In genomic region chr5:154947778-154948177, GRCh38 we compare ENCODE assay signal across 22 cellular contexts. TPM values are rescaled to one million over a fixed set of nuclear protein-coding genes. Genes with fewer than 3 reads are reported as not detected.
DNase-seq lines count a peak whose midpoint lies in the region; ATAC-seq lines count a peak whose summit lies in the region.
"Had no signal": no experiment of that assay in that cellular context is flagged by ENCODE, and none has a peak within 500 bp of the region (broad histone marks: within the 10 kb centered on the region; RNA-seq: fewer than 3 reads in every experiment).

No MANE protein-coding gene starts in this region.

- no peaks in the 10 kb centered on the region for H3K27me3 ChIP-seq in HAP-1 (ENCODE audit: low read depth)

- H3K9me3 ChIP-seq in HAP-1: no peaks in the 10 kb centered on the region; the same call in 1 of the 2 replicates

- DNase-seq in COLO829 (ENCODE audit: low spot score): peak; percentile 73
- DNase-seq in caudate nucleus (lab: John Stamatoyannopoulos, UW): peak in 3 of 61 donors; percentile 17 to 30 (median 20)
- DNase-seq in globus pallidus (ENCODE audit: low spot score): peak; percentile 92
- DNase-seq in sciatic nerve (ENCODE audit: low spot score): no peak
- no peak for DNase-seq in GF-D8 (lab: John Stamatoyannopoulos, UW)
- DNase-seq in HAP-1 (ENCODE audit: low spot score in 2 of 2): no peak
- DNase-seq: AML-193; CD8-positive, alpha-beta memory T cell; GOT3; KG1; NCI-H1092 treated with DMSO at 0.1 percent for 48 hours; NCI-H1436 treated with DMSO at 0.1 percent for 48 hours; NCI-H2029; NCI-H2227 treated with DMSO at 0.1 percent for 48 hours; NCI-H510A treated with DMSO at 0.1 percent for 48 hours; NCI-H748 treated with DMSO at 0.1 percent for 48 hours; SIG-M5 had no signal

- intact Hi-C loops in sciatic nerve (cut with DNase I): no loop called here

- in situ Hi-C loops in HAP-1 (cut with MboI; ENCODE audit: low sequenced_read_pairs): no loop called here

- H3K27ac ChIP-seq in caudate nucleus (ENCODE audit: low read depth, low read length): peak overlapping the region; percentile 92
- H3K27ac ChIP-seq: C4-2B, HL-60 had no signal

- peaks cover 2% of the 10 kb centered on the region for H3K4me1 ChIP-seq in HAP-1

- H3K36me3 ChIP-seq in HAP-1 (replicated peaks): peaks cover 8% of the 10 kb centered on the region

- peak; percentile 56 for ATAC-seq in sciatic nerve
- no peak for ATAC-seq in HG03460 (IDR thresholded peaks at IDR 0.05; ENCODE audit: unreplicated experiment)
- ATAC-seq in HG02678 (IDR thresholded peaks at IDR 0.05; ENCODE audit: unreplicated experiment): no peak
- ATAC-seq: SK-N-SH treated with all-trans-retinoic acid at 6 μM for 48 hours had no signal

- no peak overlapping the region for H3K4me3 ChIP-seq in HAP-1

RNA-seq across cellular contexts. Expression of gene MRPL22, which starts 6.9 kb away (rescaled TPM):
- total RNA-seq in sciatic nerve: 37.3 TPM

RNA-seq across cellular contexts. Expression of gene GEMIN5, which starts 9.8 kb away (rescaled TPM):
- total RNA-seq in sciatic nerve: 16.0 TPM

Comparison
In these comparisons a context has a peak if more than half of its experiments do, and no peak if none do; other contexts are left out.
1. DNase-seq: peak in COLO829 (single experiment) and globus pallidus (single experiment); none in sciatic nerve (single experiment), GF-D8 (single experiment) and HAP-1 (0 of 2).